Comparison of ENCODE assay signal across 2 cellular contexts in the genomic region with DNA sequence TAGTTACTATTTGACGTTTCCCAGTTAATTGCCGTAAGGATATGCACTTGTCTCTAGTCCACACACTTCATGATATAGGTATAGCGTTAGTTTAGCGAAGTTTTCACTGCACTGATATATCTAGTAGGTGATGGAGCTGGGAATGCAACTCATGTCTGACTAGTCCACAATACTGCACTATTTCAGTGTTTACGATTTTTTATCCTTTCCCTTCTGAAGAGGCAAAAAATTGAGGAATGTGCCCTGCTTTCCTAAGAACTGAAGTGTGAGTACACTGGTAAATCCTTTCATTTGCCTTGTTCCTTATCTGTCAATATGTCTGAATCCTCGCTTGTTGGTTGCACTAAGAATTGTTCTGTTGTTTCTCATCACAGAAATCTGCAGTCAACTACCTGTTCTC.
TF ChIP-seq lines count a peak whose summit lies in the region.

No MANE protein-coding gene starts in this region.

TF ChIP-seq in H1, 55 proteins besides CTCF, POLR2A, EP300 and RAD21:
- TF ChIP-seq SAP30 (IDR thresholded peaks at IDR 0.05; ENCODE audit: insufficient read depth, insufficient replicate concordance, low read length) = no peak
- no peak for TF ChIP-seq NRF1 (IDR thresholded peaks at IDR 0.05; ENCODE audit: low read depth, low read length)
- TF ChIP-seq, protein P1, sequence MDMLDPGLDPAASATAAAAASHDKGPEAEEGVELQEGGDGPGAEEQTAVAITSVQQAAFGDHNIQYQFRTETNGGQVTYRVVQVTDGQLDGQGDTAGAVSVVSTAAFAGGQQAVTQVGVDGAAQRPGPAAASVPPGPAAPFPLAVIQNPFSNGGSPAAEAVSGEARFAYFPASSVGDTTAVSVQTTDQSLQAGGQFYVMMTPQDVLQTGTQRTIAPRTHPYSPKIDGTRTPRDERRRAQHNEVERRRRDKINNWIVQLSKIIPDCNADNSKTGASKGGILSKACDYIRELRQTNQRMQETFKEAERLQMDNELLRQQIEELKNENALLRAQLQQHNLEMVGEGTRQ (IDR thresholded peaks at IDR 0.05; ENCODE audit: low read length) = no peak
- no peak for TF ChIP-seq RBBP5 (IDR thresholded peaks at IDR 0.05; ENCODE audit: borderline replicate concordance, low read depth, low read length)
- no peak for TF ChIP-seq POU5F1 (IDR thresholded peaks at IDR 0.05; ENCODE audit: low read depth, low read length)
- TF ChIP-seq RXRA (IDR thresholded peaks at IDR 0.05; ENCODE audit: insufficient read depth, low read depth, low read length) = no peak
- TF ChIP-seq POLR2AphosphoS5 (IDR thresholded peaks at IDR 0.05; ENCODE audit: low read depth, low read length) = no peak; the same call in 1 of the 2 replicates
- TF ChIP-seq RFX5 (IDR thresholded peaks at IDR 0.05; ENCODE audit: borderline replicate concordance, low read depth, low read length) = no peak
- TF ChIP-seq EGR1 (IDR thresholded peaks at IDR 0.05; ENCODE audit: borderline replicate concordance, low read depth, low read length) = no peak
- TF ChIP-seq TEAD4 (IDR thresholded peaks at IDR 0.05; ENCODE audit: low read depth, low read length) = no peak
- TF ChIP-seq PHF8 (conservative IDR thresholded peaks at IDR 0.05; ENCODE audit: low read depth, low read length) = no peak
- TF ChIP-seq, protein P2, sequence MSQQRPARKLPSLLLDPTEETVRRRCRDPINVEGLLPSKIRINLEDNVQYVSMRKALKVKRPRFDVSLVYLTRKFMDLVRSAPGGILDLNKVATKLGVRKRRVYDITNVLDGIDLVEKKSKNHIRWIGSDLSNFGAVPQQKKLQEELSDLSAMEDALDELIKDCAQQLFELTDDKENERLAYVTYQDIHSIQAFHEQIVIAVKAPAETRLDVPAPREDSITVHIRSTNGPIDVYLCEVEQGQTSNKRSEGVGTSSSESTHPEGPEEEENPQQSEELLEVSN (IDR thresholded peaks at IDR 0.05) = no peak
- no peak for TF ChIP-seq BACH1 (IDR thresholded peaks at IDR 0.05; ENCODE audit: low read length)
- TF ChIP-seq CHD2 (IDR thresholded peaks at IDR 0.05; ENCODE audit: low read length) = no peak
- TF ChIP-seq HDAC2 (IDR thresholded peaks at IDR 0.05; ENCODE audit: borderline replicate concordance in 1 of 2, low read depth in 2 of 2, low read length in 2 of 2) = no peak
TF ChIP-seq in H1: peak in this region for 0.

TF ChIP-seq in HEK293T, 16 proteins besides CTCF, POLR2A, EP300 and RAD21:
- no peak for TF ChIP-seq BHLHE40 (IDR thresholded peaks at IDR 0.05; ENCODE audit: borderline replicate concordance)
- no peak for TF ChIP-seq SUZ12 (IDR thresholded peaks at IDR 0.05)
- TF ChIP-seq, protein P3, sequence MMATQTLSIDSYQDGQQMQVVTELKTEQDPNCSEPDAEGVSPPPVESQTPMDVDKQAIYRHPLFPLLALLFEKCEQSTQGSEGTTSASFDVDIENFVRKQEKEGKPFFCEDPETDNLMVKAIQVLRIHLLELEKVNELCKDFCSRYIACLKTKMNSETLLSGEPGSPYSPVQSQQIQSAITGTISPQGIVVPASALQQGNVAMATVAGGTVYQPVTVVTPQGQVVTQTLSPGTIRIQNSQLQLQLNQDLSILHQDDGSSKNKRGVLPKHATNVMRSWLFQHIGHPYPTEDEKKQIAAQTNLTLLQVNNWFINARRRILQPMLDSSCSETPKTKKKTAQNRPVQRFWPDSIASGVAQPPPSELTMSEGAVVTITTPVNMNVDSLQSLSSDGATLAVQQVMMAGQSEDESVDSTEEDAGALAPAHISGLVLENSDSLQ (IDR thresholded peaks at IDR 0.05) = no peak
- TF ChIP-seq FOXK2 (IDR thresholded peaks at IDR 0.05) = no peak
- no peak for TF ChIP-seq ZNF384 (IDR thresholded peaks at IDR 0.05)
- no peak for TF ChIP-seq NFRKB (IDR thresholded peaks at IDR 0.05)
- no peak for TF ChIP-seq SP1 (IDR thresholded peaks at IDR 0.05)
- TF ChIP-seq L3MBTL2 (conservative IDR thresholded peaks at IDR 0.05) = no peak
- TF ChIP-seq TARDBP (IDR thresholded peaks at IDR 0.05) = no peak
- TF ChIP-seq FOXA1 (IDR thresholded peaks at IDR 0.05) = no peak
- TF ChIP-seq HDGF (IDR thresholded peaks at IDR 0.05; ENCODE audit: borderline replicate concordance) = no peak
- no peak for TF ChIP-seq LEF1 (IDR thresholded peaks at IDR 0.05; ENCODE audit: borderline replicate concordance)
- no peak for TF ChIP-seq ELF4 (IDR thresholded peaks at IDR 0.05)
- TF ChIP-seq ARNT (IDR thresholded peaks at IDR 0.05) = no peak
